In the genomic region with DNA sequence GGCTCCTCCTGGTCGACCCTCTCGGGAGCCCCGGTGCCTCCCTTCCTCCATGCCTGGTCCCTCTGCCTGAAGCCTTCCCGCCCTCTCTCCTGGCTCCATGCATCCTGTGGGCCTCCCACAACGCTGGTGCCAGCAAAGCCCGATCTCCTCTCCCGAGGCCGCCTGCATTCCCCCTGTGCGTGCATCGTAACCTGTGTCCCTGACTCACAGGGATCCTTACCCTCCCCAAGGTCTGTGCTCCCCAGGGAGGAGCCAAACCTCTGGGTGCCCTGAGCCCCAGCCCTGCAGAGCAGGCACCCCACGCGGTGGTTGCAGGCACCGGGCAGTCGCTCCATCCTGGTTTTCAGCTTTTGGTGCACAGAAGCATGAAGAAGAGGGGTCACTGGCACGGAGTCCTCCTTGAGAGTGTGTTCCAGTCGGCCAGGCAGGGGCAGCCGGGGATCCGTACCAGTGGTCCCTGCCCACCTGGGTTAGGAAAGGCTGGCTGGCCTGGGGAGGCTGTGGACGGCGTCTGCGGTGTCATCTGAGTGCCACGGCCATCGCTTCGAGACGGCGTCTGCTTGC, we compare ENCODE assay signal across 1 cellular context.
TF ChIP-seq lines count a peak whose summit lies in the region.

No MANE protein-coding gene starts in this region.

TF ChIP-seq in HCT116, 20 proteins besides CTCF, POLR2A, EP300 and RAD21 (continued from another document):
- TF ChIP-seq, protein P1, sequence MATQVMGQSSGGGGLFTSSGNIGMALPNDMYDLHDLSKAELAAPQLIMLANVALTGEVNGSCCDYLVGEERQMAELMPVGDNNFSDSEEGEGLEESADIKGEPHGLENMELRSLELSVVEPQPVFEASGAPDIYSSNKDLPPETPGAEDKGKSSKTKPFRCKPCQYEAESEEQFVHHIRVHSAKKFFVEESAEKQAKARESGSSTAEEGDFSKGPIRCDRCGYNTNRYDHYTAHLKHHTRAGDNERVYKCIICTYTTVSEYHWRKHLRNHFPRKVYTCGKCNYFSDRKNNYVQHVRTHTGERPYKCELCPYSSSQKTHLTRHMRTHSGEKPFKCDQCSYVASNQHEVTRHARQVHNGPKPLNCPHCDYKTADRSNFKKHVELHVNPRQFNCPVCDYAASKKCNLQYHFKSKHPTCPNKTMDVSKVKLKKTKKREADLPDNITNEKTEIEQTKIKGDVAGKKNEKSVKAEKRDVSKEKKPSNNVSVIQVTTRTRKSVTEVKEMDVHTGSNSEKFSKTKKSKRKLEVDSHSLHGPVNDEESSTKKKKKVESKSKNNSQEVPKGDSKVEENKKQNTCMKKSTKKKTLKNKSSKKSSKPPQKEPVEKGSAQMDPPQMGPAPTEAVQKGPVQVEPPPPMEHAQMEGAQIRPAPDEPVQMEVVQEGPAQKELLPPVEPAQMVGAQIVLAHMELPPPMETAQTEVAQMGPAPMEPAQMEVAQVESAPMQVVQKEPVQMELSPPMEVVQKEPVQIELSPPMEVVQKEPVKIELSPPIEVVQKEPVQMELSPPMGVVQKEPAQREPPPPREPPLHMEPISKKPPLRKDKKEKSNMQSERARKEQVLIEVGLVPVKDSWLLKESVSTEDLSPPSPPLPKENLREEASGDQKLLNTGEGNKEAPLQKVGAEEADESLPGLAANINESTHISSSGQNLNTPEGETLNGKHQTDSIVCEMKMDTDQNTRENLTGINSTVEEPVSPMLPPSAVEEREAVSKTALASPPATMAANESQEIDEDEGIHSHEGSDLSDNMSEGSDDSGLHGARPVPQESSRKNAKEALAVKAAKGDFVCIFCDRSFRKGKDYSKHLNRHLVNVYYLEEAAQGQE (IDR thresholded peaks at IDR 0.05; ENCODE audit: low read depth) = no peak
- TF ChIP-seq CEBPB (IDR thresholded peaks at IDR 0.05; ENCODE audit: low read depth) (no peak), TCF7L2 (IDR thresholded peaks at IDR 0.05; ENCODE audit: borderline replicate concordance, extremely low read depth, insufficient read depth, insufficient read length) (no peak), EZH2 (IDR thresholded peaks at IDR 0.05) (no peak), FOSL1 (IDR thresholded peaks at IDR 0.05; ENCODE audit: low read depth) (no peak), CBX3 (IDR thresholded peaks at IDR 0.05; ENCODE audit: low read depth) (no peak), EGR1 (IDR thresholded peaks at IDR 0.05; ENCODE audit: low read depth) (no peak), ZFX (IDR thresholded peaks at IDR 0.05) (no peak), EZH2phosphoT487 (IDR thresholded peaks at IDR 0.05; ENCODE audit: borderline replicate concordance) (no peak), SIN3A (IDR thresholded peaks at IDR 0.05; ENCODE audit: low read depth) (no peak)
